Comparison of ENCODE assay signal across 9 cellular contexts in the genomic region with DNA sequence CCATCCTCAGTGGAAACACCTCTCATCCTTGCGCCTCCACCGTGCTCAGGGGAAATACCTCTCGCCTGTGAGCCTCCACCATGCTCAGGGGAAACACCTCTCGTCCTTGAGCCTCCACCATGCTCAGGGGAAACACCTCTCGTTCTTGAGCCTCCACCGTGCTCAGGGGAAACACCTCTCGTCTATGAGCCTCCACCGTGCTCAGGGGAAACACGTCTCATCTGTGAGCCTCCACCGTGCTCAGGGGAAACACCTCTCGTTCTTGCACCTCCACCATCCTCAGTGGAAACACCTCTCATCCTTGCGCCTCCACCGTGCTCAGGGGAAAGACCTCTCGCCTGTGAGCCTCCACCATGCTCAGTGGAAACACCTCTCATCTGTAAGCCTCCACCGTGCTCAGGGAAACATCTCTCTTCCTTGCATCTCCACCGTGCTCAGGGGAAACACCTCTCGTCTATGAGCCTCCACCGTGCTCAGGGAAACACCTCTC. TPM values are rescaled to one million over a fixed set of nuclear protein-coding genes. Genes with fewer than 3 reads are reported as not detected.
DNase-seq lines count a peak whose midpoint lies in the region; ATAC-seq, FAIRE-seq and TF ChIP-seq lines count a peak whose summit lies in the region.
"Not testable (repeated sequence)": the region's sequence is repeated elsewhere in the genome, so short reads cannot be mapped to it uniquely, and the experiment has no call there.
"Had no signal": no experiment of that assay in that cellular context is flagged by ENCODE, and none has a peak within 500 bp of the region (broad histone marks: within the 10 kb centered on the region; RNA-seq: fewer than 3 reads in every experiment).

No MANE protein-coding gene starts in this region.

- not testable (repeated sequence) for H3K4me1 ChIP-seq in endodermal cell (ENCODE audit: control insufficient read depth, insufficient read depth, low read length); right lobe of liver; spleen; upper lobe of right lung

- not testable (repeated sequence) for H3K4me1 Mint-ChIP-seq in endodermal cell

- WGBS in endodermal cell (ENCODE audit: insufficient coverage in 1 of 2, insufficient read length in 1 of 2), 2 experiments: 88 to 94% methylated on average over 16 to 18 of the region's 18 CpGs
- WGBS in right lobe of liver (ENCODE audit: insufficient coverage, low coverage, low lambda C conversion rate, missing lambda C conversion rate): 82% methylated on average over 18 of the region's 18 CpGs
- WGBS in spleen, 5 donors: 68 to 76% (median 72%) methylated on average over 18 of the region's 18 CpGs

- H3K27me3 Mint-ChIP-seq in endodermal cell (ENCODE audit: insufficient read depth): not testable (repeated sequence)

- H3K4me3 ChIP-seq in endodermal cell (ENCODE audit: low read length); right lobe of liver; spleen; upper lobe of right lung: not testable (repeated sequence)

- not testable (repeated sequence) for H3K27ac ChIP-seq in endodermal cell (ENCODE audit: low read depth, low read length); right lobe of liver; spleen; upper lobe of right lung

- ATAC-seq in right lobe of liver, upper lobe of right lung: not testable (repeated sequence)

- not testable (repeated sequence) for H3K27me3 ChIP-seq in endodermal cell (ENCODE audit: control insufficient read depth, insufficient read depth, low read length, poor library complexity, severe bottlenecking); right lobe of liver
- peaks cover 0 to 25% (median 3%) of the 10 kb centered on the region in 7 donors for H3K27me3 ChIP-seq in spleen (replicated peaks in 1 of 7)
- H3K27me3 ChIP-seq in upper lobe of right lung: peaks cover 18% of the 10 kb centered on the region

- not testable (repeated sequence) for H3K36me3 Mint-ChIP-seq in endodermal cell (ENCODE audit: low read depth)

- TF ChIP-seq CTCF in endodermal cell (conservative IDR thresholded peaks at IDR 0.05); right lobe of liver (IDR thresholded peaks at IDR 0.05); spleen (IDR thresholded peaks at IDR 0.05 in 8 of 11, conservative IDR thresholded peaks at IDR 0.05 in 3 of 11); upper lobe of right lung (IDR thresholded peaks at IDR 0.05): not testable (repeated sequence)

- H3K9ac ChIP-seq in endodermal cell (ENCODE audit: extremely low read depth, low read length, poor library complexity, severe bottlenecking): not testable (repeated sequence)

- not testable (repeated sequence) for H3K36me3 ChIP-seq in endodermal cell (ENCODE audit: control insufficient read depth, insufficient read depth, low read length); right lobe of liver; spleen; upper lobe of right lung

- peak overlapping the region; percentile 1 for H3K27ac Mint-ChIP-seq in endodermal cell

- not testable (repeated sequence) for DNase-seq in GM12891 (ENCODE audit: insufficient read length, low spot score); endodermal cell
- DNase-seq in NK-92 treated with Interleukin-12 subunit alpha and Interleukin-12 subunit beta, amount 100 ng/mL, for 24 hours (lab: John Stamatoyannopoulos, UW): peak; percentile 24
- DNase-seq in activated CD4-positive, alpha-beta T cell treated with anti-CD3 and anti-CD28 coated beads, Interleukin-2, amount 50 U/mL, for 48 hours: peak; percentile 36 to 51
- DNase-seq in activated gamma-delta T cell treated with Interleukin-2 at 50 U/mL for 16 hours: peak; percentile 2
- DNase-seq in right lobe of liver: peak; percentile 13 to 40 (median 27)
- DNase-seq in spleen: peak; percentile 67
- peak; percentile 60 for DNase-seq in upper lobe of right lung

- H3K9me3 Mint-ChIP-seq in endodermal cell: not testable (repeated sequence)

- intact Hi-C loops in right lobe of liver (cut with DNase I): loop anchor here in 1 of 2 donors (5.0 kb wide), 1 partner anchor 89 kb away; no protein-coding TSS in a partner anchor
- intact Hi-C loops in spleen (cut with DNase I; ENCODE audit: low total_unique reads); upper lobe of right lung (cut with DNase I): not testable (repeated sequence)

- H3K9me3 ChIP-seq in endodermal cell (ENCODE audit: control insufficient read depth, low read length); right lobe of liver; spleen; upper lobe of right lung: not testable (repeated sequence)

- TF ChIP-seq POLR2A in GM12891 (IDR thresholded peaks at IDR 0.05; ENCODE audit: low read depth, low read length); right lobe of liver (IDR thresholded peaks at IDR 0.05); spleen (IDR thresholded peaks at IDR 0.05): not testable (repeated sequence)

- not testable (repeated sequence) for H3K4me3 Mint-ChIP-seq in endodermal cell

- FAIRE-seq in GM12891 (lab: Jason Lieb, UNC): peak; percentile 23

RNA-seq across cellular contexts. Expression of gene ZDHHC11, which starts 4.1 kb away (rescaled TPM):
- 2.3 TPM for polyA plus RNA-seq in GM12891 (2012; ENCODE audit: low read depth, missing spikeins)
- total RNA-seq in endodermal cell (10 to 100 TPM; 10.6 to 28.9 TPM), right lobe of liver (10 to 100 TPM in 2 of 6 experiments, 1 to 10 TPM in 3, under 1 TPM in 1; 0.50 to 14.4 (median 5.8) TPM), spleen (10 to 100 TPM in 4 of 7 donors, 1 to 10 TPM in 3; 1.3 to 75.0 (median 10.5) TPM), upper lobe of right lung (12.6 TPM)
- polyA plus RNA-seq in endodermal cell (2013, experiment 1 of 2): 8.4 TPM
- 10.4 TPM for polyA plus RNA-seq in endodermal cell (2013, experiment 2 of 2)
- 1 to 10 TPM; 1.9 to 2.8 (median 2.1) TPM for polyA plus RNA-seq in spleen
- total RNA-seq: ascending aorta had no signal

RNA-seq across cellular contexts. Expression of gene BRD9, which starts 46.0 kb away (rescaled TPM):
- 27.5 TPM for polyA plus RNA-seq in GM12891 (2012; ENCODE audit: low read depth, missing spikeins)
- total RNA-seq in endodermal cell (10 to 100 TPM; 58.2 to 67.9 TPM), right lobe of liver (10 to 100 TPM; 10.7 to 16.7 (median 13.8) TPM), spleen (10 to 100 TPM; 32.2 to 82.9 (median 39.7) TPM), upper lobe of right lung (33.8 TPM)
- polyA plus RNA-seq in endodermal cell (2013, experiment 1 of 2): 48.1 TPM
- 43.1 TPM for polyA plus RNA-seq in endodermal cell (2013, experiment 2 of 2)
- 10 to 100 TPM; 26.5 to 54.5 (median 38.6) TPM for polyA plus RNA-seq in spleen

RNA-seq across cellular contexts. Expression of gene TRIP13, which starts 46.0 kb away (rescaled TPM):
- polyA plus RNA-seq in GM12891 (2012; ENCODE audit: low read depth, missing spikeins): 11.4 TPM
- total RNA-seq in endodermal cell (10 to 100 TPM; 21.9 to 32.4 TPM), right lobe of liver (1 to 10 TPM in 2 of 6 experiments, under 1 TPM in 4; 0.15 to 3.2 (median 0.70) TPM), spleen (1 to 10 TPM; 1.0 to 5.4 (median 2.1) TPM), upper lobe of right lung (0.81 TPM)
- polyA plus RNA-seq in endodermal cell (2013, experiment 1 of 2): 31.7 TPM
- 31.8 TPM for polyA plus RNA-seq in endodermal cell (2013, experiment 2 of 2)
- 1 to 10 TPM; 1.2 to 3.4 (median 2.6) TPM for polyA plus RNA-seq in spleen
- total RNA-seq: ascending aorta had no signal
